13 cellular contexts compared by ENCODE assay signal in the genomic region with DNA sequence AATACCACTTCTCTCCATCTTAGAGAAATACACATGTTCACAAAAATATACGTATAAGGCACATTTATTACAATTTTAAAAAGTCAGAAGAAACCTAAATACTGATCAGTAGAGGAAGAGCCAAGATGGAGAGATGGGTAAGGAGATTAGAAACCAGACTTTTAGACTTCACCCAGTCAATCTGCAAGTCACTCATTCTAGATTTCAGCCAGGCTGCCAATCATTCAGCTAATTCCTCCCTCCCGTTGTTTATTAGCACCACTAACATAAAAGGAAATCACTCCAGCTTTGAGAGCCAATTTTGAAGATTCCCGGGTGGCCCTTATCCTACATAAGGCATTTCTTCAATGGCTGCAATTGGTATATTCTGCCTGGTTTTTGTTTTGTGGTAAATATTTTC.
"Had no signal": no experiment of that assay in that cellular context is flagged by ENCODE, and none has a peak within 500 bp of the region (broad histone marks: within the 10 kb centered on the region; RNA-seq: fewer than 3 reads in every experiment).

No MANE protein-coding gene starts in this region.

- H3K9me3 ChIP-seq: gastrocnemius medialis, pancreas, transverse colon, vagina had no signal

- H3K4me3 Mint-ChIP-seq: endodermal cell; stimulated activated naive B cell treated with anti-CD40 and anti-IgM and Interleukin-4, amounts not matched to agents 10 μg/mL and 1 μg/mL and 100 μg/mL, for 72 hours; stimulated activated naive CD8-positive, alpha-beta T cell treated with anti-CD3 and anti-CD28 coated beads, Interleukin-15, Interleukin-2, amounts not matched to agents 100 ng/mL and 50 ng/mL, for 24 hours had no signal

- H3K4me3 ChIP-seq: dorsolateral prefrontal cortex, gastrocnemius medialis, lung, pancreas, transverse colon, vagina had no signal

- H3K27me3 Mint-ChIP-seq: stimulated activated naive B cell treated with anti-CD40 and anti-IgM and Interleukin-4, amounts not matched to agents 10 μg/mL and 1 μg/mL and 100 μg/mL, for 72 hours had no signal

- FAIRE-seq: colon, pancreas, small intestine had no signal

- H3K27me3 ChIP-seq: dorsolateral prefrontal cortex, gastrocnemius medialis, pancreas, transverse colon, vagina had no signal

- H3K27ac ChIP-seq: dorsolateral prefrontal cortex, epithelial cell of prostate, gastrocnemius medialis, transverse colon, vagina had no signal

- H3K36me3 Mint-ChIP-seq: natural killer cell; stimulated activated naive B cell treated with anti-CD40 and anti-IgM and Interleukin-4, amounts not matched to agents 10 μg/mL and 1 μg/mL and 100 μg/mL, for 72 hours had no signal

- H3K27ac Mint-ChIP-seq: stimulated activated naive B cell treated with anti-CD40 and anti-IgM and Interleukin-4, amounts not matched to agents 10 μg/mL and 1 μg/mL and 100 μg/mL, for 72 hours; stimulated activated naive CD8-positive, alpha-beta T cell treated with anti-CD3 and anti-CD28 coated beads, Interleukin-15, Interleukin-2, amounts not matched to agents 100 ng/mL and 50 ng/mL, for 24 hours had no signal

- H3K4me1 ChIP-seq: vagina had no signal

- H3K9me3 Mint-ChIP-seq: endodermal cell; natural killer cell; stimulated activated naive B cell treated with anti-CD40 and anti-IgM and Interleukin-4, amounts not matched to agents 10 μg/mL and 1 μg/mL and 100 μg/mL, for 72 hours; stimulated activated naive CD8-positive, alpha-beta T cell treated with anti-CD3 and anti-CD28 coated beads, Interleukin-15, Interleukin-2, amounts not matched to agents 100 ng/mL and 50 ng/mL, for 24 hours had no signal

- H3K36me3 ChIP-seq: gastrocnemius medialis, pancreas, transverse colon, vagina had no signal
